In genomic region chr11:108654994-108655631, GRCh38 we compare ENCODE assay signal across 8 cellular contexts. TPM values are rescaled to one million over a fixed set of nuclear protein-coding genes. Genes with fewer than 3 reads are reported as not detected.
DNase-seq lines count a peak whose midpoint lies in the region; ATAC-seq and TF ChIP-seq lines count a peak whose summit lies in the region.

No MANE protein-coding gene starts in this region.

- TF ChIP-seq CTCF in GM23338 (conservative IDR thresholded peaks at IDR 0.05; ENCODE audit: low read depth in 2 of 2) (peak; percentile 83 to 89), uterus (IDR thresholded peaks at IDR 0.05) (peak; percentile 15 to 40 (median 37))

- H3K27me3 Mint-ChIP-seq in GM23338 (ENCODE audit: insufficient read depth, low read depth, poor library complexity): no peaks in the 10 kb centered on the region
- H3K27me3 Mint-ChIP-seq in activated T-helper 1 cell treated with anti-CD3 and anti-CD28 coated beads, Interleukin-12 subunit alpha, Interleukin-12 subunit beta, Interleukin-2, Interleukin-4 antibody, amounts not matched to agents 30 ng/mL and 10 ng/mL and 1 ng/mL, durations not matched to agents 14 hours and 24 hours and 36 hours (ENCODE audit: insufficient read depth): peaks cover 15% of the 10 kb centered on the region

- H3K79me2 ChIP-seq in GM23338 (replicated peaks; ENCODE audit: insufficient read depth): no peaks in the 10 kb centered on the region

- intact Hi-C loops in uterus (cut with DNase I; ENCODE audit: low total_unique reads): no loop called here
- intact Hi-C loops in activated T-helper 1 cell treated with anti-CD3 and anti-CD28 coated beads, Interleukin-12 subunit alpha, Interleukin-12 subunit beta, Interleukin-2, Interleukin-4 antibody, amounts not matched to agents 30 ng/mL and 10 ng/mL and 1 ng/mL, durations not matched to agents 14 hours and 24 hours and 36 hours (cut with micrococcal nuclease): loop anchor here (1.0 kb wide), 1 partner anchor 1079 kb away; no protein-coding TSS in a partner anchor

- no peaks in the 10 kb centered on the region for H3K4me1 Mint-ChIP-seq in GM23338
- no peaks in the 10 kb centered on the region for H3K4me1 Mint-ChIP-seq in activated T-helper 1 cell treated with anti-CD3 and anti-CD28 coated beads, Interleukin-12 subunit alpha, Interleukin-12 subunit beta, Interleukin-2, Interleukin-4 antibody, amounts not matched to agents 30 ng/mL and 10 ng/mL and 1 ng/mL, durations not matched to agents 14 hours and 24 hours and 36 hours (ENCODE audit: low read depth)

- no peaks in the 10 kb centered on the region for H3K9me2 ChIP-seq in GM23338 (ENCODE audit: insufficient read depth)

- no peak overlapping the region for H3K27ac Mint-ChIP-seq in GM23338
- no peak overlapping the region for H3K27ac Mint-ChIP-seq in activated T-helper 1 cell treated with anti-CD3 and anti-CD28 coated beads, Interleukin-12 subunit alpha, Interleukin-12 subunit beta, Interleukin-2, Interleukin-4 antibody, amounts not matched to agents 30 ng/mL and 10 ng/mL and 1 ng/mL, durations not matched to agents 14 hours and 24 hours and 36 hours

- H3K36me3 Mint-ChIP-seq in GM23338 (ENCODE audit: low read depth): no peaks in the 10 kb centered on the region
- no peaks in the 10 kb centered on the region for H3K36me3 Mint-ChIP-seq in activated T-helper 1 cell treated with anti-CD3 and anti-CD28 coated beads, Interleukin-12 subunit alpha, Interleukin-12 subunit beta, Interleukin-2, Interleukin-4 antibody, amounts not matched to agents 30 ng/mL and 10 ng/mL and 1 ng/mL, durations not matched to agents 14 hours and 24 hours and 36 hours (ENCODE audit: low read depth)

- no peaks in the 10 kb centered on the region for H3K9me3 Mint-ChIP-seq in GM23338
- no peaks in the 10 kb centered on the region for H3K9me3 Mint-ChIP-seq in activated T-helper 1 cell treated with anti-CD3 and anti-CD28 coated beads, Interleukin-12 subunit alpha, Interleukin-12 subunit beta, Interleukin-2, Interleukin-4 antibody, amounts not matched to agents 30 ng/mL and 10 ng/mL and 1 ng/mL, durations not matched to agents 14 hours and 24 hours and 36 hours

- peak; percentile 30 for DNase-seq in Caki2 (ENCODE audit: low read depth)
- peak; percentile 69 for DNase-seq in GM23338 (ENCODE audit: low spot score)
- peak; percentile 78 for DNase-seq in NCI-H69 (lab: John Stamatoyannopoulos, UW)
- DNase-seq in astrocyte of the hippocampus (ENCODE audit: low read depth, low spot score): peak; percentile 72
- DNase-seq in islet precursor cell: peak; percentile 62
- peak; percentile 27 to 29 for DNase-seq in uterus
- no peak for DNase-seq in activated T-helper 1 cell treated with anti-CD3 and anti-CD28 coated beads, Interleukin-12 subunit alpha, Interleukin-12 subunit beta, Interleukin-2, Interleukin-4 antibody, amounts not matched to agents 30 ng/mL and 10 ng/mL and 1 ng/mL, durations not matched to agents 14 hours and 24 hours and 36 hours (ENCODE audit: low spot score)

- no peaks in the 10 kb centered on the region for H3F3A ChIP-seq in GM23338 (replicated peaks; ENCODE audit: low read depth)

- H3K27me3 ChIP-seq in GM23338 (ENCODE audit: insufficient read depth): no peaks in the 10 kb centered on the region
- H3K27me3 ChIP-seq in uterus: no peaks in the 10 kb centered on the region

- H3K4me2 ChIP-seq in GM23338: no peak overlapping the region

- H3K4me1 ChIP-seq in GM23338 (ENCODE audit: insufficient read depth) (no peaks in the 10 kb centered on the region), uterus (no peaks in the 10 kb centered on the region)

- no peaks in the 10 kb centered on the region for H4K20me1 ChIP-seq in GM23338 (replicated peaks; ENCODE audit: insufficient read depth)

- H3K36me3 ChIP-seq in GM23338 (ENCODE audit: insufficient read depth) (no peaks in the 10 kb centered on the region), uterus (no peaks in the 10 kb centered on the region)

- TF ChIP-seq POLR2A in uterus (IDR thresholded peaks at IDR 0.05): no peak

- no peak overlapping the region for H2AFZ ChIP-seq in GM23338

- H3K9me3 ChIP-seq in uterus: no peaks in the 10 kb centered on the region

- H3K4me3 Mint-ChIP-seq in GM23338: no peak overlapping the region
- no peak overlapping the region for H3K4me3 Mint-ChIP-seq in activated T-helper 1 cell treated with anti-CD3 and anti-CD28 coated beads, Interleukin-12 subunit alpha, Interleukin-12 subunit beta, Interleukin-2, Interleukin-4 antibody, amounts not matched to agents 30 ng/mL and 10 ng/mL and 1 ng/mL, durations not matched to agents 14 hours and 24 hours and 36 hours

- in situ Hi-C loops in Caki2 (cut with HindIII; ENCODE audit: low pct_unique_long_range_greater_than_20kb, low sequenced_read_pairs): no loop called here

- ATAC-seq in GM23338 (peak; percentile 54), GM18870 (IDR thresholded peaks at IDR 0.05; ENCODE audit: unreplicated experiment) (no peak)

- no peak overlapping the region for H3K27ac ChIP-seq in GM23338 (ENCODE audit: low read depth)
- no peak overlapping the region for H3K27ac ChIP-seq in uterus

- H3K4me3 ChIP-seq in GM23338: no peak overlapping the region
- H3K4me3 ChIP-seq in uterus: no peak overlapping the region

TF ChIP-seq in GM23338, 12 proteins besides CTCF, POLR2A, EP300 and RAD21:
- TF ChIP-seq POLR2AphosphoS5 (IDR thresholded peaks at IDR 0.05; ENCODE audit: low read depth) (no peak), EZH2phosphoT487 (IDR thresholded peaks at IDR 0.05; ENCODE audit: unreplicated experiment) (no peak), JUNB (IDR thresholded peaks at IDR 0.05; ENCODE audit: unreplicated experiment) (no peak), EZH2 (IDR thresholded peaks at IDR 0.05; ENCODE audit: low read depth, unreplicated experiment) (no peak), STAT1 (IDR thresholded peaks at IDR 0.05; ENCODE audit: unreplicated experiment) (no peak), CREB1 (CRISPR knock-in tag; IDR thresholded peaks at IDR 0.05; ENCODE audit: low read depth) (no peak)

RNA-seq across cellular contexts. Expression of gene DDX10, which starts 9.8 kb away (rescaled TPM):
- 11.2 and 25.5 TPM in 2 replicates for total RNA-seq in Caki2 (2014; rRNA removed; shearing (Covaris generic); ENCODE audit: low replicate concordance)
- 32.4 and 35.1 TPM in 2 replicates for total RNA-seq in GM23338 (2014; rRNA removed; shearing (Covaris generic))
- polyA plus RNA-seq in GM23338 (2016; fragmentation: Nextera tagmentation; extraction: Ambion mirVana): 33.5 and 37.8 TPM in 2 replicates
- total RNA-seq in uterus: 100 to 1,000 TPM in 1 of 4 donors, 10 to 100 TPM in 3; 27.9 to 511 (median 31.5) TPM
- total RNA-seq in activated T-helper 1 cell treated with anti-CD3 and anti-CD28 coated beads, Interleukin-12 subunit alpha, Interleukin-12 subunit beta, Interleukin-2, Interleukin-4 antibody, amounts not matched to agents 30 ng/mL and 10 ng/mL and 1 ng/mL, durations not matched to agents 14 hours and 24 hours and 36 hours: 68.4 and 68.8 TPM in 2 replicates
